1 cellular context compared by ENCODE assay signal in genomic region chrX:53077207-53078197, GRCh38.
TF ChIP-seq lines count a peak whose summit lies in the region.

No MANE protein-coding gene starts in this region.

TF ChIP-seq in GM12878, 131 proteins besides CTCF, POLR2A, EP300 and RAD21:
- TF ChIP-seq STAT3 (IDR thresholded peaks at IDR 0.05; ENCODE audit: low read depth, low read length): no peak
- no peak for TF ChIP-seq WRNIP1 (IDR thresholded peaks at IDR 0.05; ENCODE audit: borderline replicate concordance, low read depth, low read length)
- no peak for TF ChIP-seq SMARCA5 (IDR thresholded peaks at IDR 0.05)
- TF ChIP-seq NRF1 (conservative IDR thresholded peaks at IDR 0.05; ENCODE audit: low read depth, low read length): no peak
- TF ChIP-seq MYB (IDR thresholded peaks at IDR 0.05; ENCODE audit: borderline replicate concordance, low read depth, low read length): no peak
